Comparison of ENCODE assay signal across 2 cellular contexts in the genomic region with DNA sequence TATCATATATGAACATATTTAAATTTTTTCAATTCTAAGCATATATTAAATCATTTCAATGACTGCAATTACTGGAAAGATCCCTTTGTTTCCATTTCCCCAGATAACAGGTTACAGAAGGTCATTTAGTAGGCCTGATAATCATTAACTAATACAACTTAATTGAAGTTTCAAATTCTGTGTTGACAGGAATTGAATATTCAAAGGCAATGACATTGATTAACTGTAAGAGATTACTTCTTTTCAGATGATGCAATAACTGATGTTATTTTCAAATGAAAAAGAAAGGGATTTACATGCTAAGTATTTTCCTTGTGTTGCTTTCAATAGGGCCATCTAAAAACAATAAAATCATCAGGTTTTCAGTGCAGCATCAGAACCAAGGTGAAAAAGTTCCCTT.
TF ChIP-seq lines count a peak whose summit lies in the region.

No MANE protein-coding gene starts in this region.

TF ChIP-seq in IMR-90, 13 proteins besides CTCF, POLR2A, EP300 and RAD21 (continued from another document):
- TF ChIP-seq CEBPB (IDR thresholded peaks at IDR 0.05; ENCODE audit: low read depth, low read length) (0 out of 2 replicates have a peak, but pooled peaks have one; percentile 39), MXI1 (IDR thresholded peaks at IDR 0.05; ENCODE audit: borderline replicate concordance, low read depth, low read length) (no peak)

TF ChIP-seq in H1, 55 proteins besides CTCF, POLR2A, EP300 and RAD21 (continued from another document):
- TF ChIP-seq, protein P1, sequence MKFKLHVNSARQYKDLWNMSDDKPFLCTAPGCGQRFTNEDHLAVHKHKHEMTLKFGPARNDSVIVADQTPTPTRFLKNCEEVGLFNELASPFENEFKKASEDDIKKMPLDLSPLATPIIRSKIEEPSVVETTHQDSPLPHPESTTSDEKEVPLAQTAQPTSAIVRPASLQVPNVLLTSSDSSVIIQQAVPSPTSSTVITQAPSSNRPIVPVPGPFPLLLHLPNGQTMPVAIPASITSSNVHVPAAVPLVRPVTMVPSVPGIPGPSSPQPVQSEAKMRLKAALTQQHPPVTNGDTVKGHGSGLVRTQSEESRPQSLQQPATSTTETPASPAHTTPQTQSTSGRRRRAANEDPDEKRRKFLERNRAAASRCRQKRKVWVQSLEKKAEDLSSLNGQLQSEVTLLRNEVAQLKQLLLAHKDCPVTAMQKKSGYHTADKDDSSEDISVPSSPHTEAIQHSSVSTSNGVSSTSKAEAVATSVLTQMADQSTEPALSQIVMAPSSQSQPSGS (IDR thresholded peaks at IDR 0.05; ENCODE audit: low read length) = no peak
